2 cellular contexts compared by ENCODE assay signal in the genomic region with DNA sequence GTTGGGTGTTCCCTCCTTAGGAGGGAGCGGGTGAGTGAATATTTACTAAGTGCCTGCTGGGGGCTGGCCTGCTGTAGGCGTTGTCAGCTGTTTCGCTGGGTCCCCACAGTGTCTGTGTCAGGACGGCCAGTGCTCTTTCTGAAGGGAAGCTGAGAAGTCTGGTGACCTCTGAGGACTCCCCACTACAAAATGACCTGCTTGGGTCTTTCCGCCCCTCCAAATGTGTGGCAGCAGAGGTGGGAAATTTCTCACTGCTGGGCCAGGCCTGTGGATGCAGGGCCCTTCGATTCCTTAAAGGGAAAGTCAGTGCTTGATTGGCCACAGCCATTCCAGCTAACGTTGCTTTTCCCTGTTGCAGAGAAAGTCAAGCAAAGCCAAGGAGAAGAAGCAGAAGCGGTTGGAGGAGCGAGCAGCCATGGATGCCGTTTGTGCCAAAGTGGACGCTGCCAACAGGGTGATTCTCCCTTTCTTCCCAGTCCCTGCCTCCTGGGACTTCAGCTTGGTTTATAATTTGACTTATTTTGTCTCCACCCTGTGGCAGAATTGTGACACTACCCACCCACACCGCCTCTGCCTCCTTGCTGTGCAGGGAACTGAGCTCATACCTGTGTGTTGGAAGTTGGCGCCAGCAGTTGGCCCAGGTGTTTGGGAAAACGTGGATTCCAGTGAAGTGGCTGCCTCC.
TF ChIP-seq lines count a peak whose summit lies in the region.

No MANE protein-coding gene starts in this region.

TF ChIP-seq in HEK293T, 16 proteins besides CTCF, POLR2A, EP300 and RAD21:
- no peak for TF ChIP-seq ELF4 (IDR thresholded peaks at IDR 0.05)
- no peak for TF ChIP-seq SP1 (IDR thresholded peaks at IDR 0.05)
- TF ChIP-seq L3MBTL2 (conservative IDR thresholded peaks at IDR 0.05): no peak
- TF ChIP-seq NFRKB (IDR thresholded peaks at IDR 0.05): no peak
- no peak for TF ChIP-seq SUZ12 (IDR thresholded peaks at IDR 0.05)
- TF ChIP-seq, protein P1, sequence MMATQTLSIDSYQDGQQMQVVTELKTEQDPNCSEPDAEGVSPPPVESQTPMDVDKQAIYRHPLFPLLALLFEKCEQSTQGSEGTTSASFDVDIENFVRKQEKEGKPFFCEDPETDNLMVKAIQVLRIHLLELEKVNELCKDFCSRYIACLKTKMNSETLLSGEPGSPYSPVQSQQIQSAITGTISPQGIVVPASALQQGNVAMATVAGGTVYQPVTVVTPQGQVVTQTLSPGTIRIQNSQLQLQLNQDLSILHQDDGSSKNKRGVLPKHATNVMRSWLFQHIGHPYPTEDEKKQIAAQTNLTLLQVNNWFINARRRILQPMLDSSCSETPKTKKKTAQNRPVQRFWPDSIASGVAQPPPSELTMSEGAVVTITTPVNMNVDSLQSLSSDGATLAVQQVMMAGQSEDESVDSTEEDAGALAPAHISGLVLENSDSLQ (IDR thresholded peaks at IDR 0.05): no peak
- no peak for TF ChIP-seq CTBP1 (IDR thresholded peaks at IDR 0.05; ENCODE audit: borderline replicate concordance)
- TF ChIP-seq LEF1 (IDR thresholded peaks at IDR 0.05; ENCODE audit: borderline replicate concordance): no peak
- TF ChIP-seq ZNF384 (IDR thresholded peaks at IDR 0.05): no peak
- no peak for TF ChIP-seq ARNT (IDR thresholded peaks at IDR 0.05)
- no peak for TF ChIP-seq TARDBP (IDR thresholded peaks at IDR 0.05)
- TF ChIP-seq FOXM1 (IDR thresholded peaks at IDR 0.05; ENCODE audit: borderline replicate concordance): no peak
- TF ChIP-seq HDGF (IDR thresholded peaks at IDR 0.05; ENCODE audit: borderline replicate concordance): no peak
- TF ChIP-seq FOXK2 (IDR thresholded peaks at IDR 0.05): no peak
- no peak for TF ChIP-seq BHLHE40 (IDR thresholded peaks at IDR 0.05; ENCODE audit: borderline replicate concordance)
- TF ChIP-seq FOXA1 (IDR thresholded peaks at IDR 0.05): no peak

TF ChIP-seq in endothelial cell of umbilical vein, 7 proteins besides CTCF, POLR2A, EP300 and RAD21:
- no peak for TF ChIP-seq FOS (IDR thresholded peaks at IDR 0.05; ENCODE audit: borderline replicate concordance, insufficient read depth, low read length)
- TF ChIP-seq POLR2AphosphoS5 (IDR thresholded peaks at IDR 0.05; ENCODE audit: insufficient read depth, low read depth, low read length): no peak
- TF ChIP-seq EZH2 (IDR thresholded peaks at IDR 0.05; ENCODE audit: borderline replicate concordance, low read depth, low read length, severe bottlenecking): no peak
- TF ChIP-seq JUN (IDR thresholded peaks at IDR 0.05; ENCODE audit: borderline replicate concordance, insufficient read depth, insufficient read length, low read depth): no peak
